Comparison of ENCODE assay signal across 10 cellular contexts in genomic region chr1:113860891-113861290, GRCh38. TPM values are rescaled to one million over a fixed set of nuclear protein-coding genes. Genes with fewer than 3 reads are reported as not detected.
DNase-seq lines count a peak whose midpoint lies in the region; ATAC-seq and TF ChIP-seq lines count a peak whose summit lies in the region.
"Had no signal": no experiment of that assay in that cellular context is flagged by ENCODE, and none has a peak within 500 bp of the region (broad histone marks: within the 10 kb centered on the region; RNA-seq: fewer than 3 reads in every experiment).

No MANE protein-coding gene starts in this region.

- no TSS peak for BruUV-seq in OCI-LY7 (replicated peaks; lab: Mats Ljungman, UMichigan)

- H3K27ac Mint-ChIP-seq in nephron, result peak overlapping the region in 2 of 3 experiments; percentile 11 to 15

- POLR2A ChIA-PET in OCI-LY7 (lab: Charles Lee), result interaction anchor here (0.8 to 5.0 kb wide), 9 partner anchors 9 to 86 kb away, joined by 3 to 57 read pairs (median 5); partner anchors contain the start of gene AP4B1

- H3K4me3 ChIP-seq in OCI-LY7 (ENCODE audit: low read depth, low read length, poor library complexity, severe bottlenecking) (peak overlapping the region; percentile 58), cardiac fibroblast (replicated peaks in 1 of 2; ENCODE audit: low read depth in 2 of 2, low read length in 2 of 2) (peak overlapping the region in 1 of 2 donors; percentile 16)

- ATAC-seq in HG02610 (IDR thresholded peaks at IDR 0.05; ENCODE audit: unreplicated experiment), result no peak
- ATAC-seq: HCT116 had no signal

- H3K9me3 Mint-ChIP-seq in nephron, result no peaks in the 10 kb centered on the region

- H3K27ac ChIP-seq in OCI-LY7 (ENCODE audit: low read depth, low read length, poor library complexity, severe bottlenecking), result peak overlapping the region; percentile 94

- intact Hi-C loops in OCI-LY7 (cut with micrococcal nuclease; ENCODE audit: unreplicated experiment), result no loop called here

- H3K27me3 Mint-ChIP-seq in nephron (ENCODE audit: low read depth), result no peaks in the 10 kb centered on the region

- peak overlapping the region; percentile 79 for H3K4me2 ChIP-seq in OCI-LY7 (ENCODE audit: low read length)

- no peaks in the 10 kb centered on the region for H3K4me1 Mint-ChIP-seq in nephron

- CTCF ChIA-PET in OCI-LY7 (lab: Charles Lee; ENCODE audit: unreplicated experiment), result interaction anchor here (0.8 kb wide), 1 partner anchor 9 kb away, joined by 4 read pairs; no protein-coding TSS in a partner anchor

- peaks cover 58% of the 10 kb centered on the region for H3K36me3 ChIP-seq in OCI-LY7 (ENCODE audit: insufficient read depth, low read length)

- H3K36me3 Mint-ChIP-seq in nephron (ENCODE audit: low read depth), result no peaks in the 10 kb centered on the region

- H4K20me1 ChIP-seq in OCI-LY7 (ENCODE audit: insufficient read depth, low read length), result no peaks in the 10 kb centered on the region

- 0 out of 2 replicates have a peak overlapping the region, but pooled peaks have one; percentile 5 for H2AFZ ChIP-seq in OCI-LY7 (ENCODE audit: low read length)

- no peaks in the 10 kb centered on the region for H3K9me3 ChIP-seq in OCI-LY7 (ENCODE audit: low read length)

- peaks cover 70% of the 10 kb centered on the region for H3K4me1 ChIP-seq in OCI-LY7 (ENCODE audit: insufficient read depth, low read length, poor library complexity, severe bottlenecking)

- H3K79me2 ChIP-seq in OCI-LY7 (ENCODE audit: insufficient read depth, low read depth, low read length), result peaks cover 75% of the 10 kb centered on the region

- TF ChIP-seq CTCF in OCI-LY7 (conservative IDR thresholded peaks at IDR 0.05; ENCODE audit: low read length) (no peak), cardiac fibroblast (IDR thresholded peaks at IDR 0.05; ENCODE audit: low read depth, low read length) (no peak), nephron (IDR thresholded peaks at IDR 0.05; ENCODE audit: unreplicated experiment in 3 of 3) (no peak)

- no peak overlapping the region for H3K4me3 Mint-ChIP-seq in nephron

- no peaks in the 10 kb centered on the region for H3K9me2 ChIP-seq in OCI-LY7 (ENCODE audit: insufficient read depth, low read length)

- DNase-seq in EH (ENCODE audit: low read depth) (peak; percentile 83), OCI-LY7 (ENCODE audit: low spot score) (no peak), cardiac fibroblast (ENCODE audit: low read depth in 2 of 2) (peak; percentile 85 to 87), GM19238 (ENCODE audit: insufficient read length, low spot score) (no peak), SHP77 (lab: John Stamatoyannopoulos, UW) (no peak), MV-4-11 (lab: John Stamatoyannopoulos, UW) (no peak)
- DNase-seq: NCI-H446 had no signal

RNA-seq across cellular contexts. Expression of gene PTPN22, which starts 10.6 kb away (rescaled TPM):
- total RNA-seq in OCI-LY7 (2014; rRNA removed; shearing (Covaris generic)), result 27.5 and 29.4 TPM in 2 replicates
- total RNA-seq in OCI-LY7 (2022), result 53.5 and 63.0 TPM in 2 replicates

RNA-seq across cellular contexts. Expression of gene BCL2L15, which starts 26.5 kb away (rescaled TPM):
- 0.46 and 0.82 TPM in 2 replicates for total RNA-seq in OCI-LY7 (2014; rRNA removed; shearing (Covaris generic))
- total RNA-seq in OCI-LY7 (2022), result 1.1 and 1.5 TPM in 2 replicates

RNA-seq across cellular contexts. Expression of gene AP4B1, which starts 43.7 kb away (rescaled TPM):
- 37.7 and 45.3 TPM in 2 replicates for total RNA-seq in OCI-LY7 (2014; rRNA removed; shearing (Covaris generic))
- 40.5 and 42.5 TPM in 2 replicates for total RNA-seq in OCI-LY7 (2022)

RNA-seq across cellular contexts. Expression of gene DCLRE1B, which starts 44.2 kb away (rescaled TPM):
- total RNA-seq in OCI-LY7 (2014; rRNA removed; shearing (Covaris generic)), result 17.3 and 20.1 TPM in 2 replicates
- 20.8 and 20.9 TPM in 2 replicates for total RNA-seq in OCI-LY7 (2022)

RNA-seq across cellular contexts. Expression of gene RSBN1, which starts 48.6 kb away (rescaled TPM):
- 10.8 and 12.5 TPM in 2 replicates for total RNA-seq in OCI-LY7 (2014; rRNA removed; shearing (Covaris generic))
- total RNA-seq in OCI-LY7 (2022), result 19.0 TPM in 2 replicates

Comparison
In these comparisons a context has a peak if more than half of its experiments do, and no peak if none do; other contexts are left out.
1. DNase-seq: peak in EH (single experiment) and cardiac fibroblast (2 of 2); none in OCI-LY7 (single experiment), GM19238 (single experiment), SHP77 (0 of 2) and MV-4-11 (single experiment).